9 cellular contexts compared by ENCODE assay signal in the genomic region with DNA sequence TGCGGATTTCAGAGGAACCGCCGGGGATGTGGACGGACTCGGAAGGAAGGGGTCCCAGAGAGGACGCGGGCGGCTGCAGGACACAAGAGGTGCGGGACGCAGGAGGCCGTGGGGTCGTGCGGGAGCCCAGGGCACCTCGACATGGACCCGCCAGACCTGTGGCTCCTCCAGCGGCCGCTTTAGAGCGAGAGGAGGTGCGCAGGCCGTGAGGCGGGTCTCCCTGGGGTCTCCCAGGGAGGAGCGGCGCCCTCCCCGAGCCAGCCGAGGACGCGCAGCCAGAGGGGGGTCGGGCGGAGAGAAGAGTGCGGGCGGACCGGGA. TPM values are rescaled to one million over a fixed set of nuclear protein-coding genes. Genes with fewer than 3 reads are reported as not detected.
A peak's percentile ranks its signal among the peaks of the same experiment; 100 is the strongest.
DNase-seq lines count a peak whose midpoint lies in the region; ATAC-seq and TF ChIP-seq lines count a peak whose summit lies in the region.
"Had no signal": no experiment of that assay in that cellular context is flagged by ENCODE, and none has a peak within 500 bp of the region (broad histone marks: within the 10 kb centered on the region; RNA-seq: fewer than 3 reads in every experiment).

No MANE protein-coding gene starts in this region.

- H3K36me3 ChIP-seq in DOHH2 (ENCODE audit: control insufficient read depth, low read length) (no peaks in the 10 kb centered on the region), HEK293 (ENCODE audit: control insufficient read depth in 2 of 2, insufficient read depth in 1 of 2, low read length in 2 of 2) (no peaks in the 10 kb centered on the region), sigmoid colon (peaks cover 0 to 8% (median 0%) of the 10 kb centered on the region in 4 donors)

- H3K27me3 ChIP-seq in DOHH2 (ENCODE audit: control insufficient read depth, low read length) (no peaks in the 10 kb centered on the region), foreskin keratinocyte (no peaks in the 10 kb centered on the region), sigmoid colon (no peaks in the 10 kb centered on the region)

- no peaks in the 10 kb centered on the region for H4K20me1 ChIP-seq in DOHH2 (ENCODE audit: control insufficient read depth, insufficient read depth, low read depth, low read length)

- 0% methylated on average over 32 of the region's 32 CpGs for WGBS in sigmoid colon, 2 donors

- H3K9me2 ChIP-seq in DOHH2 (replicated peaks; ENCODE audit: control insufficient read depth, low read length) = no peaks in the 10 kb centered on the region

- H3F3A ChIP-seq in DOHH2 (ENCODE audit: control insufficient read depth, insufficient read depth) = no peaks in the 10 kb centered on the region

- ATAC-seq in foreskin keratinocyte (no peak), HG02938 (IDR thresholded peaks at IDR 0.05; ENCODE audit: unreplicated experiment) (no peak)

- TF ChIP-seq POLR2A in sigmoid colon (IDR thresholded peaks at IDR 0.05) = no peak

- CTCF ChIA-PET in HEK293 (lab: Yijun Ruan, JAX) = no interaction called here

- H3K4me2 ChIP-seq in DOHH2 (ENCODE audit: low read length) = peak overlapping the region; percentile 99

- no peaks in the 10 kb centered on the region for H3K79me2 ChIP-seq in DOHH2 (ENCODE audit: control insufficient read depth, low read length)

- H3K4me3 ChIP-seq in DOHH2 (ENCODE audit: low read length) (peak overlapping the region; percentile 98), HEK293 (ENCODE audit: low read depth, low read length) (peak overlapping the region; percentile 66), WI38 (ENCODE audit: low read depth, low read length) (peak overlapping the region; percentile 78), sigmoid colon (peak overlapping the region; percentile 50 to 77 (median 70))

- TF ChIP-seq EP300 in sigmoid colon (IDR thresholded peaks at IDR 0.05) = no peak

- H3K4me1 ChIP-seq in DOHH2 (ENCODE audit: control insufficient read depth, low read length) = peaks cover 11% of the 10 kb centered on the region
- H3K4me1 ChIP-seq in HEK293 (ENCODE audit: control insufficient read depth, insufficient read depth, low read length) = peaks cover 3% of the 10 kb centered on the region; the same call in 1 of the 2 replicates
- H3K4me1 ChIP-seq in foreskin keratinocyte = no peaks in the 10 kb centered on the region
- H3K4me1 ChIP-seq in sigmoid colon = peaks cover 0 to 21% (median 17%) of the 10 kb centered on the region in 4 donors

- POLR2A ChIA-PET in HEK293 (lab: Yijun Ruan, JAX) = interaction anchor here (0.5 to 1.5 kb wide), 10 partner anchors 8 to 1003 kb away, joined by 3 to 40 read pairs (median 4); a partner anchor contains a TSS

- TF ChIP-seq CTCF in DOHH2 (IDR thresholded peaks at IDR 0.05; ENCODE audit: low read depth, low read length, poor library complexity, severe bottlenecking) = no peak
- peak; percentile 72 for TF ChIP-seq CTCF in HEK293 (tag by site-specific recombination; IDR thresholded peaks at IDR 0.05)
- no peak for TF ChIP-seq CTCF in WI38 (IDR thresholded peaks at IDR 0.05; ENCODE audit: low read depth, low read length)
- no peak for TF ChIP-seq CTCF in foreskin keratinocyte (conservative IDR thresholded peaks at IDR 0.05)
- TF ChIP-seq CTCF in sigmoid colon (IDR thresholded peaks at IDR 0.05) = no peak

- H3K27ac ChIP-seq in DOHH2 (ENCODE audit: low read depth, low read length) (peak overlapping the region; percentile 42), HEK293 (ENCODE audit: extremely low read depth, low read depth, low read length) (peak overlapping the region; percentile 71), foreskin keratinocyte (peak overlapping the region; percentile 58), sigmoid colon (peak overlapping the region; percentile 90 to 96 (median 92))

- DNase-seq in foreskin keratinocyte (no peak), sigmoid colon (peak; percentile 75), superior temporal gyrus (ENCODE audit: extremely low spot score) (no peak), NCI-H187 treated with DMSO at 0.1 percent for 48 hours (lab: John Stamatoyannopoulos, UW) (no peak)

- intact Hi-C loops in sigmoid colon (cut with DNase I) = loop anchor here (1.0 to 2.0 kb wide), 2 partner anchors 14 to 22 kb away; a partner anchor contains a TSS

- H3K9me3 ChIP-seq in DOHH2 (ENCODE audit: control insufficient read depth, insufficient read depth, low read length) (no peaks in the 10 kb centered on the region), HEK293 (ENCODE audit: control insufficient read depth, insufficient read depth, low read depth, low read length) (no peaks in the 10 kb centered on the region), sigmoid colon (no peaks in the 10 kb centered on the region)

TF ChIP-seq in HEK293, 187 proteins besides CTCF, POLR2A, EP300 and RAD21 (continues in another document):
- TF ChIP-seq ZNF707 (tag by site-specific recombination; IDR thresholded peaks at IDR 0.05) (no peak), GLIS2 (tag by site-specific recombination; IDR thresholded peaks at IDR 0.05) (peak; percentile 79), ZNF394 (tag by site-specific recombination; IDR thresholded peaks at IDR 0.05; ENCODE audit: borderline replicate concordance) (0 out of 2 replicates have a peak, but pooled peaks have one; percentile 51), ZNF785 (tag by site-specific recombination; IDR thresholded peaks at IDR 0.05) (0 out of 2 replicates have a peak, but pooled peaks have one; percentile 19)
- TF ChIP-seq, protein P1, sequence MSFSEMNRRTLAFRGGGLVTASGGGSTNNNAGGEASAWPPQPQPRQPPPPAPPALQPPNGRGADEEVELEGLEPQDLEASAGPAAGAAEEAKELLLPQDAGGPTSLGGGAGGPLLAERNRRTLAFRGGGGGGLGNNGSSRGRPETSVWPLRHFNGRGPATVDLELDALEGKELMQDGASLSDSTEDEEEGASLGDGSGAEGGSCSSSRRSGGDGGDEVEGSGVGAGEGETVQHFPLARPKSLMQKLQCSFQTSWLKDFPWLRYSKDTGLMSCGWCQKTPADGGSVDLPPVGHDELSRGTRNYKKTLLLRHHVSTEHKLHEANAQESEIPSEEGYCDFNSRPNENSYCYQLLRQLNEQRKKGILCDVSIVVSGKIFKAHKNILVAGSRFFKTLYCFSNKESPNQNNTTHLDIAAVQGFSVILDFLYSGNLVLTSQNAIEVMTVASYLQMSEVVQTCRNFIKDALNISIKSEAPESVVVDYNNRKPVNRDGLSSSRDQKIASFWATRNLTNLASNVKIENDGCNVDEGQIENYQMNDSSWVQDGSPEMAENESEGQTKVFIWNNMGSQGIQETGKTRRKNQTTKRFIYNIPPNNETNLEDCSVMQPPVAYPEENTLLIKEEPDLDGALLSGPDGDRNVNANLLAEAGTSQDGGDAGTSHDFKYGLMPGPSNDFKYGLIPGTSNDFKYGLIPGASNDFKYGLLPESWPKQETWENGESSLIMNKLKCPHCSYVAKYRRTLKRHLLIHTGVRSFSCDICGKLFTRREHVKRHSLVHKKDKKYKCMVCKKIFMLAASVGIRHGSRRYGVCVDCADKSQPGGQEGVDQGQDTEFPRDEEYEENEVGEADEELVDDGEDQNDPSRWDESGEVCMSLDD (tag by site-specific recombination; IDR thresholded peaks at IDR 0.05) = peak; percentile 65
- TF ChIP-seq, protein P2, sequence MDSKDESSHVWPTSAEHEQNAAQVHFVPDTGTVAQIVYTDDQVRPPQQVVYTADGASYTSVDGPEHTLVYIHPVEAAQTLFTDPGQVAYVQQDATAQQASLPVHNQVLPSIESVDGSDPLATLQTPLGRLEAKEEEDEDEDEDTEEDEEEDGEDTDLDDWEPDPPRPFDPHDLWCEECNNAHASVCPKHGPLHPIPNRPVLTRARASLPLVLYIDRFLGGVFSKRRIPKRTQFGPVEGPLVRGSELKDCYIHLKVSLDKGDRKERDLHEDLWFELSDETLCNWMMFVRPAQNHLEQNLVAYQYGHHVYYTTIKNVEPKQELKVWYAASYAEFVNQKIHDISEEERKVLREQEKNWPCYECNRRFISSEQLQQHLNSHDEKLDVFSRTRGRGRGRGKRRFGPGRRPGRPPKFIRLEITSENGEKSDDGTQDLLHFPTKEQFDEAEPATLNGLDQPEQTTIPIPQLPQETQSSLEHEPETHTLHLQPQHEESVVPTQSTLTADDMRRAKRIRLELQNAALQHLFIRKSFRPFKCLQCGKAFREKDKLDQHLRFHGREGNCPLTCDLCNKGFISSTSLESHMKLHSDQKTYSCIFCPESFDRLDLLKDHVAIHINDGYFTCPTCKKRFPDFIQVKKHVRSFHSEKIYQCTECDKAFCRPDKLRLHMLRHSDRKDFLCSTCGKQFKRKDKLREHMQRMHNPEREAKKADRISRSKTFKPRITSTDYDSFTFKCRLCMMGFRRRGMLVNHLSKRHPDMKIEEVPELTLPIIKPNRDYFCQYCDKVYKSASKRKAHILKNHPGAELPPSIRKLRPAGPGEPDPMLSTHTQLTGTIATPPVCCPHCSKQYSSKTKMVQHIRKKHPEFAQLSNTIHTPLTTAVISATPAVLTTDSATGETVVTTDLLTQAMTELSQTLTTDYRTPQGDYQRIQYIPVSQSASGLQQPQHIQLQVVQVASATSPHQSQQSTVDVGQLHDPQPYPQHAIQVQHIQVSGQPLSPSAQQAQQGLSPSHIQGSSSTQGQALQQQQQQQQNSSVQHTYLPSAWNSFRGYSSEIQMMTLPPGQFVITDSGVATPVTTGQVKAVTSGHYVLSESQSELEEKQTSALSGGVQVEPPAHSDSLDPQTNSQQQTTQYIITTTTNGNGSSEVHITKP (tag by site-specific recombination; IDR thresholded peaks at IDR 0.05) = 0 out of 2 replicates have a peak, but pooled peaks have one; percentile 61
- TF ChIP-seq, protein P3, sequence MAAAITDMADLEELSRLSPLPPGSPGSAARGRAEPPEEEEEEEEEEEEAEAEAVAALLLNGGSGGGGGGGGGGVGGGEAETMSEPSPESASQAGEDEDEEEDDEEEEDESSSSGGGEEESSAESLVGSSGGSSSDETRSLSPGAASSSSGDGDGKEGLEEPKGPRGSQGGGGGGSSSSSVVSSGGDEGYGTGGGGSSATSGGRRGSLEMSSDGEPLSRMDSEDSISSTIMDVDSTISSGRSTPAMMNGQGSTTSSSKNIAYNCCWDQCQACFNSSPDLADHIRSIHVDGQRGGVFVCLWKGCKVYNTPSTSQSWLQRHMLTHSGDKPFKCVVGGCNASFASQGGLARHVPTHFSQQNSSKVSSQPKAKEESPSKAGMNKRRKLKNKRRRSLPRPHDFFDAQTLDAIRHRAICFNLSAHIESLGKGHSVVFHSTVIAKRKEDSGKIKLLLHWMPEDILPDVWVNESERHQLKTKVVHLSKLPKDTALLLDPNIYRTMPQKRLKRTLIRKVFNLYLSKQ (tag by site-specific recombination; IDR thresholded peaks at IDR 0.05; ENCODE audit: borderline replicate concordance) = no peak

RNA-seq across cellular contexts. Expression of a gene that starts 6.8 kb away (rescaled TPM):
- total RNA-seq in foreskin keratinocyte (28.5 and 29.7 TPM in 2 replicates), sigmoid colon (10 to 100 TPM; 28.6 to 51.5 (median 33.2) TPM)
- polyA plus RNA-seq in foreskin keratinocyte (35.4 and 43.9 TPM in 2 replicates), sigmoid colon (10 to 100 TPM in 1 of 3 donors, 1 to 10 TPM in 2; 6.9 to 19.5 (median 7.2) TPM)

RNA-seq across cellular contexts. Expression of a gene that starts 21.9 kb away (rescaled TPM):
- total RNA-seq in foreskin keratinocyte (36.1 and 38.4 TPM in 2 replicates), sigmoid colon (10 to 100 TPM; 33.6 to 64.2 (median 55.8) TPM)
- polyA plus RNA-seq in foreskin keratinocyte (44.5 and 48.4 TPM in 2 replicates), sigmoid colon (10 to 100 TPM; 27.5 to 43.2 (median 30.7) TPM)

RNA-seq across cellular contexts. Expression of a gene that starts 46.9 kb away (rescaled TPM):
- 1.3 and 2.1 TPM in 2 replicates for total RNA-seq in foreskin keratinocyte
- polyA plus RNA-seq in foreskin keratinocyte = 2.2 and 2.5 TPM in 2 replicates
- total RNA-seq in sigmoid colon = not detected
- 10 to 100 TPM in 1 of 3 donors, not detected in 2; 20.8 TPM for polyA plus RNA-seq in sigmoid colon
- total RNA-seq: NCI-H460 had no signal

RNA-seq across cellular contexts. Expression of a gene that starts 59.2 kb away (rescaled TPM):
- total RNA-seq in foreskin keratinocyte (8.5 and 12.0 TPM in 2 replicates), sigmoid colon (not detected)
- polyA plus RNA-seq in foreskin keratinocyte (10.7 and 14.5 TPM in 2 replicates), sigmoid colon (1 to 10 TPM; 1.0 to 1.8 (median 1.6) TPM)

Comparison
In these comparisons a context has a peak if more than half of its experiments do, and no peak if none do; other contexts are left out.
1. H3K27ac ChIP-seq: peak in every context shown above with its lines; median percentile 92 in sigmoid colon; 71 in HEK293; 58 in foreskin keratinocyte; 42 in DOHH2.